Comparison of ENCODE assay signal across 1 cellular context in genomic region chr12:121634836-121635235, GRCh38.
TF ChIP-seq lines count a peak whose summit lies in the region.

No MANE protein-coding gene starts in this region.

TF ChIP-seq in GM12878, 131 proteins besides CTCF, POLR2A, EP300 and RAD21:
- TF ChIP-seq NFIC (IDR thresholded peaks at IDR 0.05; ENCODE audit: low read depth, low read length) (no peak), ZBTB33 (IDR thresholded peaks at IDR 0.05) (no peak), SRF (IDR thresholded peaks at IDR 0.05; ENCODE audit: low read depth in 2 of 2, low read length in 2 of 2) (no peak), CHD4 (IDR thresholded peaks at IDR 0.05) (no peak), SMARCA5 (IDR thresholded peaks at IDR 0.05) (no peak), ZNF207 (IDR thresholded peaks at IDR 0.05; ENCODE audit: borderline replicate concordance) (no peak), ZBTB11 (CRISPR knock-in tag; IDR thresholded peaks at IDR 0.05) (no peak)
